11 cellular contexts compared by ENCODE assay signal in genomic region chrX:139844163-139844562, GRCh38.
DNase-seq lines count a peak whose midpoint lies in the region; ATAC-seq, FAIRE-seq and TF ChIP-seq lines count a peak whose summit lies in the region.
"Had no signal": no experiment of that assay in that cellular context is flagged by ENCODE, and none has a peak within 500 bp of the region (broad histone marks: within the 10 kb centered on the region; RNA-seq: fewer than 3 reads in every experiment).

No MANE protein-coding gene starts in this region.

- TF ChIP-seq EP300 in GM12878 (IDR thresholded peaks at IDR 0.05; ENCODE audit: borderline replicate concordance in 1 of 2, control insufficient read depth in 1 of 2, low read depth in 2 of 2, low read length in 2 of 2) (no peak), esophagus muscularis mucosa (IDR thresholded peaks at IDR 0.05) (no peak)

- in situ Hi-C loops in GM12878 (cut with MboI): no loop called here

- peak; percentile 89 for DNase-seq in DMS53 (lab: John Stamatoyannopoulos, UW)
- DNase-seq in GM12878 (ENCODE audit: low read depth, low spot score): no peak
- DNase-seq in esophagus muscularis mucosa (ENCODE audit: extremely low spot score): no peak
- no peak for DNase-seq in NCI-H2227 (lab: John Stamatoyannopoulos, UW; ENCODE audit: unreplicated experiment)
- DNase-seq in mesothelial cell of epicardium (ENCODE audit: low spot score in 2 of 2, unreplicated experiment in 2 of 2): no peak
- DNase-seq in left ventricle myocardium superior: no peak
- DNase-seq: Caco-2, occipital lobe had no signal

- H3K27me3 ChIP-seq in GM12878 (replicated peaks in 1 of 2; ENCODE audit: control insufficient read depth in 2 of 2, insufficient read depth in 2 of 2, low read length in 1 of 2) (no peaks in the 10 kb centered on the region), esophagus muscularis mucosa (no peaks in the 10 kb centered on the region)

- no peak for FAIRE-seq in GM12878 (lab: Jason Lieb, UNC)

- POLR2A ChIA-PET in GM12878 (lab: Charles Lee): interaction anchor here (1.5 kb wide), 1 partner anchor 9 kb away, joined by 4 read pairs; no protein-coding TSS in a partner anchor

- peak overlapping the region; percentile 36 for H3K4me2 ChIP-seq in GM12878 (ENCODE audit: control insufficient read depth, insufficient read depth)

- H3K9me3 Mint-ChIP-seq in mesothelial cell of epicardium: peaks cover 19% of the 10 kb centered on the region

- CTCF ChIA-PET in GM12878 (lab: Yijun Ruan, JAX): interaction anchor here (0.9 to 1.8 kb wide), 3 partner anchors 13 to 47 kb away, joined by 3 to 7 read pairs (median 3); no protein-coding TSS in a partner anchor

- no peak for TF ChIP-seq RAD21 in GM12878 (IDR thresholded peaks at IDR 0.05; ENCODE audit: insufficient read depth, low read depth, low read length)

- H3K27me3 Mint-ChIP-seq in mesothelial cell of epicardium (ENCODE audit: low read depth): no peaks in the 10 kb centered on the region

- H3K4me3 Mint-ChIP-seq in mesothelial cell of epicardium: no peak overlapping the region

- no TSS peak for BruUV-seq in GM12878 (replicated peaks; lab: Mats Ljungman, UMichigan)

- H3K4me1 Mint-ChIP-seq in mesothelial cell of epicardium: peaks cover 5% of the 10 kb centered on the region

- RAD21 ChIA-PET in GM12878 (lab: Charles Lee; ENCODE audit: unreplicated experiment): no interaction called here

- no peak overlapping the region for H3K27ac Mint-ChIP-seq in mesothelial cell of epicardium

- intact Hi-C loops in GM12878 (cut with micrococcal nuclease; ENCODE audit: unreplicated experiment) (no loop called here), esophagus muscularis mucosa (cut with DNase I) (no loop called here), left ventricle myocardium superior (cut with micrococcal nuclease) (no loop called here)

- peaks cover 10% of the 10 kb centered on the region for H3K4me1 ChIP-seq in GM12878 (ENCODE audit: control insufficient read depth, insufficient read depth, low read length)
- H3K4me1 ChIP-seq in esophagus muscularis mucosa: peaks cover 0 to 7% (median 2%) of the 10 kb centered on the region in 4 donors
- H3K4me1 ChIP-seq: Caco-2 had no signal

- H4K20me1 ChIP-seq in GM12878 (ENCODE audit: control insufficient read depth, insufficient read depth): no peaks in the 10 kb centered on the region

- H3K36me3 ChIP-seq in GM12878 (ENCODE audit: control insufficient read depth in 2 of 2, insufficient read depth in 2 of 2, low read length in 1 of 2): no peaks in the 10 kb centered on the region
- no peaks in the 10 kb centered on the region for H3K36me3 ChIP-seq in esophagus muscularis mucosa

- TF ChIP-seq POLR2A in GM12878 (IDR thresholded peaks at IDR 0.05; ENCODE audit: low read depth, low read length) (no peak), esophagus muscularis mucosa (IDR thresholded peaks at IDR 0.05; ENCODE audit: low read depth) (no peak)

- no peaks in the 10 kb centered on the region; the same call in none of the 2 replicates for H3K79me2 ChIP-seq in GM12878 (ENCODE audit: control insufficient read depth, insufficient read depth, low read length)

- no peak overlapping the region for H3K9ac ChIP-seq in GM12878 (ENCODE audit: control insufficient read depth, insufficient read depth, low read length)

- H2AFZ ChIP-seq in GM12878 (ENCODE audit: control insufficient read depth, low read depth, low read length): no peak overlapping the region

- peaks cover 7% of the 10 kb centered on the region for H3K36me3 Mint-ChIP-seq in mesothelial cell of epicardium

- no peaks in the 10 kb centered on the region; the same call in 2 of the 3 replicates for H3K9me3 ChIP-seq in GM12878 (replicated peaks; ENCODE audit: control insufficient read depth, insufficient read depth, low read length)
- no peaks in the 10 kb centered on the region for H3K9me3 ChIP-seq in esophagus muscularis mucosa
- H3K9me3 ChIP-seq: Caco-2 had no signal

- peak; percentile 81 for ATAC-seq in GM19043 (IDR thresholded peaks at IDR 0.05; ENCODE audit: low read depth, unreplicated experiment)
- ATAC-seq in HG03095 (IDR thresholded peaks at IDR 0.05; ENCODE audit: unreplicated experiment): peak; percentile 85
- ATAC-seq in GM12878: peak; percentile 87
- no peak for ATAC-seq in left ventricle myocardium superior

- H3K4me3 ChIP-seq in GM12878 (no peak overlapping the region), esophagus muscularis mucosa (no peak overlapping the region)
- H3K4me3 ChIP-seq: coronary artery had no signal

- H3K27ac ChIP-seq in GM12878 (ENCODE audit: control insufficient read depth, insufficient read depth) (peak overlapping the region; percentile 45), esophagus muscularis mucosa (replicated peaks in 1 of 4) (no peak overlapping the region)
- H3K27ac ChIP-seq: coronary artery had no signal

- no peak for TF ChIP-seq CTCF in GM12878 (IDR thresholded peaks at IDR 0.05 in 2 of 3, conservative IDR thresholded peaks at IDR 0.05 in 1 of 3; ENCODE audit: control insufficient read depth in 2 of 3, extremely low read depth in 1 of 3, insufficient read depth in 1 of 3, low read depth in 3 of 3, low read length in 3 of 3)
- TF ChIP-seq CTCF in esophagus muscularis mucosa (IDR thresholded peaks at IDR 0.05): no peak
- no peak for TF ChIP-seq CTCF in mesothelial cell of epicardium (IDR thresholded peaks at IDR 0.05; ENCODE audit: unreplicated experiment)

- 0% methylated on average over 2 of the region's 2 CpGs for WGBS in GM12878 (ENCODE audit: insufficient coverage, insufficient replicate concordance, low lambda C conversion rate, missing lambda C conversion rate)
- WGBS in esophagus muscularis mucosa: 60% methylated on average over 2 of the region's 2 CpGs

- SMC1A ChIA-PET in GM12878 (lab: Charles Lee; ENCODE audit: uncharacterized antibody, unreplicated experiment): interaction anchor here (0.7 to 1.6 kb wide), 4 partner anchors 19 to 85 kb away, joined by 3 to 5 read pairs (median 4); no protein-coding TSS in a partner anchor

TF ChIP-seq in GM12878, 131 proteins besides CTCF, POLR2A, EP300 and RAD21 (continues in another document):
- TF ChIP-seq RAD51 (IDR thresholded peaks at IDR 0.05) (peak; percentile 60), USF1 (IDR thresholded peaks at IDR 0.05; ENCODE audit: borderline replicate concordance, extremely low read length, insufficient read depth, low read depth, low read length) (peak; percentile 60), HDAC2 (IDR thresholded peaks at IDR 0.05) (no peak), SRF (IDR thresholded peaks at IDR 0.05; ENCODE audit: low read depth in 2 of 2, low read length in 2 of 2) (no peak), SKIL (IDR thresholded peaks at IDR 0.05; ENCODE audit: low read depth, poor library complexity, severe bottlenecking) (no peak), MXI1 (IDR thresholded peaks at IDR 0.05; ENCODE audit: low read depth, low read length) (no peak), EED (IDR thresholded peaks at IDR 0.05; ENCODE audit: low read depth) (0 out of 2 replicates have a peak, but pooled peaks have one; percentile 28), MEF2B (IDR thresholded peaks at IDR 0.05; ENCODE audit: partially characterized antibody, poor library complexity, severe bottlenecking) (no peak)
- TF ChIP-seq, protein P1, sequence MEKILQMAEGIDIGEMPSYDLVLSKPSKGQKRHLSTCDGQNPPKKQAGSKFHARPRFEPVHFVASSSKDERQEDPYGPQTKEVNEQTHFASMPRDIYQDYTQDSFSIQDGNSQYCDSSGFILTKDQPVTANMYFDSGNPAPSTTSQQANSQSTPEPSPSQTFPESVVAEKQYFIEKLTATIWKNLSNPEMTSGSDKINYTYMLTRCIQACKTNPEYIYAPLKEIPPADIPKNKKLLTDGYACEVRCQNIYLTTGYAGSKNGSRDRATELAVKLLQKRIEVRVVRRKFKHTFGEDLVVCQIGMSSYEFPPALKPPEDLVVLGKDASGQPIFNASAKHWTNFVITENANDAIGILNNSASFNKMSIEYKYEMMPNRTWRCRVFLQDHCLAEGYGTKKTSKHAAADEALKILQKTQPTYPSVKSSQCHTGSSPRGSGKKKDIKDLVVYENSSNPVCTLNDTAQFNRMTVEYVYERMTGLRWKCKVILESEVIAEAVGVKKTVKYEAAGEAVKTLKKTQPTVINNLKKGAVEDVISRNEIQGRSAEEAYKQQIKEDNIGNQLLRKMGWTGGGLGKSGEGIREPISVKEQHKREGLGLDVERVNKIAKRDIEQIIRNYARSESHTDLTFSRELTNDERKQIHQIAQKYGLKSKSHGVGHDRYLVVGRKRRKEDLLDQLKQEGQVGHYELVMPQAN (conservative IDR thresholded peaks at IDR 0.05): no peak
